9 cellular contexts compared by ENCODE assay signal in genomic region chr14:92539875-92540274, GRCh38. TPM values are rescaled to one million over a fixed set of nuclear protein-coding genes. Genes with fewer than 3 reads are reported as not detected.
DNase-seq lines count a peak whose midpoint lies in the region; ATAC-seq and TF ChIP-seq lines count a peak whose summit lies in the region.
"Had no signal": no experiment of that assay in that cellular context is flagged by ENCODE, and none has a peak within 500 bp of the region (broad histone marks: within the 10 kb centered on the region; RNA-seq: fewer than 3 reads in every experiment).

No MANE protein-coding gene starts in this region.

- H3K27me3 ChIP-seq in CD4-positive, CD25-positive, alpha-beta regulatory T cell (ENCODE audit: control insufficient read depth, insufficient read depth, low read length): no peaks in the 10 kb centered on the region
- no peaks in the 10 kb centered on the region for H3K27me3 ChIP-seq in sigmoid colon

- H3K36me3 ChIP-seq in CD4-positive, CD25-positive, alpha-beta regulatory T cell (ENCODE audit: control insufficient read depth, insufficient read depth, low read length): no peaks in the 10 kb centered on the region
- no peaks in the 10 kb centered on the region for H3K36me3 ChIP-seq in sigmoid colon

- H3K27me3 Mint-ChIP-seq in CD4-positive, CD25-positive, alpha-beta regulatory T cell: no peaks in the 10 kb centered on the region
- no peaks in the 10 kb centered on the region for H3K27me3 Mint-ChIP-seq in activated B cell treated with CpG ODN at 0.5 μM for 24 hours

- H3K27ac ChIP-seq in CD4-positive, CD25-positive, alpha-beta regulatory T cell (ENCODE audit: insufficient read depth, low read length, poor library complexity, severe bottlenecking): no peak overlapping the region
- H3K27ac ChIP-seq in sigmoid colon: peak overlapping the region; percentile 79 to 95 (median 86)

- no peak for TF ChIP-seq EP300 in sigmoid colon (IDR thresholded peaks at IDR 0.05)

- DNase-seq in CD4-positive, CD25-positive, alpha-beta regulatory T cell: peak in 1 of 3 donors; percentile 39
- no peak for DNase-seq in activated B cell treated with CpG ODN at 0.5 μM for 24 hours
- no peak for DNase-seq in left cardiac atrium
- DNase-seq in sigmoid colon: no peak
- no peak for DNase-seq in NCI-H345 treated with DMSO at 0.1 percent for 48 hours (lab: John Stamatoyannopoulos, UW; ENCODE audit: unreplicated experiment)
- DNase-seq in NCI-H446 (lab: John Stamatoyannopoulos, UW): no peak
- DNase-seq: NCI-H1930 had no signal

- no peak for TF ChIP-seq POLR2A in sigmoid colon (IDR thresholded peaks at IDR 0.05)

- POLR2A ChIA-PET in activated B cell treated with CpG ODN at 0.5 μM for 24 hours (lab: Charles Lee): no interaction called here

- no peak overlapping the region for H3K4me3 Mint-ChIP-seq in CD4-positive, CD25-positive, alpha-beta regulatory T cell
- no peak overlapping the region for H3K4me3 Mint-ChIP-seq in activated B cell treated with CpG ODN at 0.5 μM for 24 hours

- peaks cover 26% of the 10 kb centered on the region for H3K4me1 ChIP-seq in CD4-positive, CD25-positive, alpha-beta regulatory T cell (ENCODE audit: control insufficient read depth, insufficient read depth, low read length, poor library complexity, severe bottlenecking)
- peaks cover 0 to 62% (median 47%) of the 10 kb centered on the region in 4 donors for H3K4me1 ChIP-seq in sigmoid colon

- H3K9me3 ChIP-seq in CD4-positive, CD25-positive, alpha-beta regulatory T cell (ENCODE audit: control insufficient read depth in 2 of 2, low read length in 2 of 2): no peaks in the 10 kb centered on the region
- H3K9me3 ChIP-seq in sigmoid colon: no peaks in the 10 kb centered on the region

- H3K9me3 Mint-ChIP-seq in CD4-positive, CD25-positive, alpha-beta regulatory T cell: no peaks in the 10 kb centered on the region
- H3K9me3 Mint-ChIP-seq in activated B cell treated with CpG ODN at 0.5 μM for 24 hours: no peaks in the 10 kb centered on the region

- CTCF ChIA-PET in activated B cell treated with CpG ODN at 0.5 μM for 24 hours (lab: Charles Lee): no interaction called here

- 56 to 83% methylated on average over 12 of the region's 12 CpGs for WGBS in sigmoid colon, 2 donors

- H3K4me1 Mint-ChIP-seq in CD4-positive, CD25-positive, alpha-beta regulatory T cell: peaks cover 12 to 59% (median 25%) of the 10 kb centered on the region in 4 donors
- H3K4me1 Mint-ChIP-seq in activated B cell treated with CpG ODN at 0.5 μM for 24 hours: peaks cover 52% of the 10 kb centered on the region

- intact Hi-C loops in activated B cell treated with CpG ODN at 0.5 μM for 24 hours (cut with micrococcal nuclease) (no loop called here), left cardiac atrium (cut with DNase I) (no loop called here), sigmoid colon (cut with DNase I) (no loop called here)

- no peaks in the 10 kb centered on the region for H3K36me3 Mint-ChIP-seq in CD4-positive, CD25-positive, alpha-beta regulatory T cell
- H3K36me3 Mint-ChIP-seq in activated B cell treated with CpG ODN at 0.5 μM for 24 hours (ENCODE audit: low read depth): no peaks in the 10 kb centered on the region

- ATAC-seq in CD4-positive, CD25-positive, alpha-beta regulatory T cell (ENCODE audit: low read depth in 2 of 2): no peak
- ATAC-seq in activated B cell treated with CpG ODN at 0.5 μM for 24 hours (ENCODE audit: low read depth) (peak; percentile 25), left cardiac atrium (peak; percentile 34 to 38), GM18858 (IDR thresholded peaks at IDR 0.05; ENCODE audit: unreplicated experiment) (no peak), GM19328 (IDR thresholded peaks at IDR 0.05; ENCODE audit: unreplicated experiment) (no peak)

- no peak for TF ChIP-seq CTCF in activated B cell treated with CpG ODN at 0.5 μM for 24 hours (IDR thresholded peaks at IDR 0.05)
- no peak for TF ChIP-seq CTCF in sigmoid colon (IDR thresholded peaks at IDR 0.05)

- H3K27ac Mint-ChIP-seq in CD4-positive, CD25-positive, alpha-beta regulatory T cell: peak overlapping the region in 2 of 3 donors; percentile 9 to 83
- no peak overlapping the region for H3K27ac Mint-ChIP-seq in activated B cell treated with CpG ODN at 0.5 μM for 24 hours

- no peak overlapping the region for H3K4me3 ChIP-seq in CD4-positive, CD25-positive, alpha-beta regulatory T cell (ENCODE audit: low read depth, low read length)
- H3K4me3 ChIP-seq in sigmoid colon: no peak overlapping the region

RNA-seq across cellular contexts. Expression of gene RIN3, which starts 26.3 kb away (rescaled TPM):
- total RNA-seq in CD4-positive, CD25-positive, alpha-beta regulatory T cell: 120 TPM
- polyA plus RNA-seq in CD4-positive, CD25-positive, alpha-beta regulatory T cell: 10 to 100 TPM; 21.0 to 25.7 (median 23.1) TPM
- total RNA-seq in activated B cell treated with CpG ODN at 0.5 μM for 24 hours: 61.3 and 62.6 TPM in 2 replicates
- 10 to 100 TPM; 19.1 to 19.9 TPM for total RNA-seq in left cardiac atrium
- total RNA-seq in sigmoid colon: 10 to 100 TPM; 12.7 to 31.8 (median 23.0) TPM
- 10 to 100 TPM in 1 of 3 donors, 1 to 10 TPM in 2; 6.0 to 19.2 (median 7.4) TPM for polyA plus RNA-seq in sigmoid colon

Comparison
In these comparisons a context has a peak if more than half of its experiments do, and no peak if none do; other contexts are left out.
1. ATAC-seq: peak in activated B cell treated with CpG ODN at 0.5 μM for 24 hours (single experiment) and left cardiac atrium (2 of 2); none in CD4-positive, CD25-positive, alpha-beta regulatory T cell (0 of 2), GM18858 (single experiment) and GM19328 (single experiment).